In the genomic region with DNA sequence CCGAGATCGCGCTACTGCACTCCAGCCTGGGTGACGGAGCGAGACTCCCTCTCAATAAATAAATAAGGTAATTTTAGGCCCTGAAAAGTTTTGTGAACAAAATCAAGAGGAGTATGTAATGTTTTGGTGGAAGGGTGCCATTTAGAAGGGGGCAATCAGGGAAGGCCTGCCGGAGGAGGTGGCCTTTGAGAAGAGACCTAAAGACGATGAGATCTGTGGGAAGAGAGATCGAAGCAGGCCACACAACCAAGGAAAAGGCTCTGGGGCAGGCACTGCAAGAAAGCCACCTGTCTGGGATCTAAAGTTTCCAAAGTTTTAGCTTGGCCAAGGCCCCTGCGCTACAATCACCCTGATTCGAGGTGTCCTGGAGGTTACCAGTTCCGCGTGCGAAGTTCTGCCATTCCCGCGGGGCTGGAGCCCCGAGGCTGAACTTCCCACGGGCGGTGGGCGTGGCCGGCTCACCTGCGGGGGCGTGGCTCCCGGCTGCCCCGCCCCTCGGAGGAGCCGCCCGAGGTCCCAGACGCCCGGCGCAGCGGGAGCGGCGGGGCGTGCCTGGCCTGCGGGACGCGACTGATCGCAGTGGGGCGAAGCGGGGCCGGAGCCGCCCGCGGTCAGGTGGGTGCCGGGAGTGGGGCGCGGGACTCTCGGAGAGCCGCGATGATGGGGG, we compare ENCODE assay signal across 8 cellular contexts. TPM values are rescaled to one million over a fixed set of nuclear protein-coding genes. Genes with fewer than 3 reads are reported as not detected.
A peak's percentile ranks its signal among the peaks of the same experiment; 100 is the strongest.
DNase-seq lines count a peak whose midpoint lies in the region; FAIRE-seq and TF ChIP-seq lines count a peak whose summit lies in the region.

KLC3 (plus strand) TSS at position 519 of the 667 bp plus-strand sequence. CDS start 4,792 bp downstream, outside the sequence.

- no peak for TF ChIP-seq POLR2A in adrenal gland (IDR thresholded peaks at IDR 0.05)

- no peaks in the 10 kb centered on the region for H3K79me2 ChIP-seq in DOHH2 (ENCODE audit: control insufficient read depth, low read length)

- H3F3A ChIP-seq in DOHH2 (ENCODE audit: control insufficient read depth, insufficient read depth), result no peaks in the 10 kb centered on the region; the same call in 1 of the 2 replicates

- TF ChIP-seq CTCF in DOHH2 (IDR thresholded peaks at IDR 0.05; ENCODE audit: low read depth, low read length, poor library complexity, severe bottlenecking) (no peak), D721Med (IDR thresholded peaks at IDR 0.05; ENCODE audit: insufficient read depth, missing control alignments) (no peak), adrenal gland (IDR thresholded peaks at IDR 0.05) (no peak)

- 9 to 58% (median 30%) methylated on average over 8 to 50 of the region's 50 CpGs for WGBS in adrenal gland, 4 donors

- intact Hi-C loops in adrenal gland (cut with DNase I), result loop anchor here in 1 of 2 donors (5.0 kb wide), 1 partner anchor 143 kb away; no protein-coding TSS in a partner anchor

- FAIRE-seq in D721Med (lab: Jason Lieb, UNC), result no peak

- no peaks in the 10 kb centered on the region for H3K9me3 ChIP-seq in DOHH2 (ENCODE audit: control insufficient read depth, insufficient read depth, low read length)
- H3K9me3 ChIP-seq in adrenal gland (replicated peaks in 1 of 3), result no peaks in the 10 kb centered on the region

- DNase-seq in NCI-H69 (lab: John Stamatoyannopoulos, UW) (peak; percentile 80), islet precursor cell (peak; percentile 74), D721Med (ENCODE audit: insufficient read length, low spot score) (no peak), C1 segment of cervical spinal cord (lab: John Stamatoyannopoulos, UW) (no peak), adrenal gland (no peak)
- peak; percentile 45 for DNase-seq in activated naive CD4-positive, alpha-beta T cell treated with Interleukin-2 at 50 U/mL for 16 hours
- peak; percentile 10 for DNase-seq in stimulated activated naive CD4-positive, alpha-beta T cell treated with Interleukin-2 at 50 U/mL for 16 hours (lab: John Stamatoyannopoulos, UW)

- H3K27me3 ChIP-seq in DOHH2 (ENCODE audit: control insufficient read depth, low read length), result peaks cover 4% of the 10 kb centered on the region; the same call in 1 of the 2 replicates
- peaks cover 10% of the 10 kb centered on the region for H3K27me3 ChIP-seq in adrenal gland

- H3K4me1 ChIP-seq in DOHH2 (ENCODE audit: control insufficient read depth, low read length), result peaks cover 8% of the 10 kb centered on the region
- peaks cover 0 to 9% of the 10 kb centered on the region in 2 donors for H3K4me1 ChIP-seq in adrenal gland (replicated peaks in 1 of 2)

- H3K9me2 ChIP-seq in DOHH2 (replicated peaks; ENCODE audit: control insufficient read depth, low read length), result no peaks in the 10 kb centered on the region

- H3K4me2 ChIP-seq in DOHH2 (ENCODE audit: low read length), result peak within 1 kb of the TSS; percentile 50

- H4K20me1 ChIP-seq in DOHH2 (ENCODE audit: control insufficient read depth, insufficient read depth, low read depth, low read length), result no peaks in the 10 kb centered on the region

- no peak within 1 kb of the TSS for H3K27ac ChIP-seq in DOHH2 (ENCODE audit: low read depth, low read length)
- H3K27ac ChIP-seq in adrenal gland, result no peak within 1 kb of the TSS

- H3K4me3 ChIP-seq in DOHH2 (ENCODE audit: low read length), result peak within 1 kb of the TSS; percentile 17; the same call in 1 of the 2 replicates
- H3K4me3 ChIP-seq in adrenal gland, result peak within 1 kb of the TSS in 1 of 4 donors; percentile 46

- H3K36me3 ChIP-seq in DOHH2 (ENCODE audit: control insufficient read depth, low read length), result no peaks in the 10 kb centered on the region
- H3K36me3 ChIP-seq in adrenal gland (replicated peaks in 1 of 2), result no peaks in the 10 kb centered on the region

RNA-seq across cellular contexts. Expression of gene KLC3, which starts in this region (rescaled TPM):
- under 1 TPM in 2 of 8 donors, not detected in 6; 0.28 to 0.30 TPM for total RNA-seq in adrenal gland
- under 1 TPM in 2 of 3 donors, not detected in 1; 0.16 to 0.17 TPM for polyA plus RNA-seq in adrenal gland

Comparison
In these comparisons a context has a peak if more than half of its experiments do, and no peak if none do; other contexts are left out.
1. DNase-seq: peak in NCI-H69 (single experiment), activated naive CD4-positive, alpha-beta T cell treated with Interleukin-2 at 50 U/mL for 16 hours (single experiment), islet precursor cell (single experiment) and stimulated activated naive CD4-positive, alpha-beta T cell treated with Interleukin-2 at 50 U/mL for 16 hours (single experiment); none in D721Med (single experiment), C1 segment of cervical spinal cord (0 of 14) and adrenal gland (0 of 7).